Comparison of ENCODE assay signal across 8 cellular contexts in the genomic region with DNA sequence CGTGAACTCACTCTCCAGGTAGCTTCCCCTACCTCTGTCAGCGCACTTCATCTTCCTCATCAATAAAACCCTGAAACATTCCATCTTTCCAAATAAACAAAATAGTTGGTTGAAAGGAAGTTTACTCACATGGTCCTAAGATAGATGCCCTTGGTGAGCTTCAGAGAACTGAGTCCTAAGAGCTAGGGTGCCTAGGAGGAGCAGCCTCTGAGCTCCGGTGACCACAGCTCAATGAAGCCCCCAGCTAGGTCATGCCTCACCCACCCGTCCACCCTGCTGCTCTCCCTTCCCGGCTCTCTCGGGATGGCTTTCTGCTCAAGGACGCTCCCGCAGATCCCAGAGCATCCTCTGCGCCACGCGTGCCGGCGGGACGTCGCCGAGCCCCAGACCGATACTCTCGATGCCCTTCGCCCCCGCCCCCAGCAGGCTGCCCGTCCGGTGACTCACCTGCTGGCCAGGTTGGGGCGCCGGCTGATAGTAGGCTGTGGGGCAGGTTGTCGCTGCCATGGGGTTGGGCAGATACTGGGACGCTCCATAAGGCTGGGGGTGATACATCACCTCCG. TPM values are rescaled to one million over a fixed set of nuclear protein-coding genes. Genes with fewer than 3 reads are reported as not detected.
DNase-seq lines count a peak whose midpoint lies in the region; ATAC-seq, FAIRE-seq and TF ChIP-seq lines count a peak whose summit lies in the region.

No MANE protein-coding gene starts in this region.

- H3K9me3 ChIP-seq in esophagus (ENCODE audit: control insufficient read depth in 2 of 2, insufficient read depth in 1 of 2, low read depth in 1 of 2, low read length in 1 of 2), result no peaks in the 10 kb centered on the region

- peak; percentile 54 for ATAC-seq in omental fat pad (ENCODE audit: low FRiP score)
- ATAC-seq in HG03469 (IDR thresholded peaks at IDR 0.05; ENCODE audit: unreplicated experiment), result no peak
- no peak for ATAC-seq in GM21825 (IDR thresholded peaks at IDR 0.05; ENCODE audit: unreplicated experiment)

- peak overlapping the region; percentile 56 to 61 for H3K4me3 ChIP-seq in esophagus (ENCODE audit: low read depth in 1 of 2, low read length in 2 of 2)

- H3K4me1 ChIP-seq in esophagus (ENCODE audit: control insufficient read depth in 2 of 2, insufficient read depth in 2 of 2, low read length in 1 of 2), result peaks cover 2 to 3% of the 10 kb centered on the region in 2 donors

- TF ChIP-seq CTCF in omental fat pad (IDR thresholded peaks at IDR 0.05), result no peak

- no peaks in the 10 kb centered on the region for H3K27me3 ChIP-seq in esophagus (ENCODE audit: control insufficient read depth in 1 of 2, insufficient read depth in 2 of 2, low read length in 2 of 2)

- no peaks in the 10 kb centered on the region for H3K36me3 ChIP-seq in esophagus (ENCODE audit: control insufficient read depth in 2 of 2, insufficient read depth in 2 of 2, low read length in 1 of 2)

- peak overlapping the region; percentile 43 to 45 for H3K27ac ChIP-seq in esophagus (ENCODE audit: low read depth in 2 of 2, low read length in 1 of 2)

- in situ Hi-C loops in ACHN (cut with HindIII; ENCODE audit: low pct_ligation_motif_present, low pct_unique_long_range_greater_than_20kb, low sequenced_read_pairs), result no loop called here

- WGBS in esophagus, 2 donors, result 4% methylated on average over 27 of the region's 27 CpGs

- FAIRE-seq in GM19239 (lab: Jason Lieb, UNC), result no peak

- DNase-seq in ELF-1 (ENCODE audit: low read depth, low spot score) (peak; percentile 53), HuH-7 (ENCODE audit: low spot score) (peak; percentile 28), omental fat pad (ENCODE audit: low spot score) (no peak), ACHN (no peak), GM19239 (ENCODE audit: insufficient read length, low spot score) (no peak)

RNA-seq across cellular contexts. Expression of a gene that starts 0.7 kb away (rescaled TPM):
- polyA plus RNA-seq in esophagus, result under 1 TPM; 0.54 to 0.55 TPM
- 10 to 100 TPM; 36.9 to 99.6 (median 70.9) TPM for total RNA-seq in omental fat pad

Comparison
In these comparisons a context has a peak if more than half of its experiments do, and no peak if none do; other contexts are left out.
1. DNase-seq: peak in ELF-1 (single experiment) and HuH-7 (single experiment); none in omental fat pad (single experiment), ACHN (single experiment) and GM19239 (single experiment).